Comparison of ENCODE assay signal across 1 cellular context in genomic region chr15:58049520-58050227, GRCh38.
TF ChIP-seq lines count a peak whose summit lies in the region.

No MANE protein-coding gene starts in this region.

TF ChIP-seq in GM23338, 12 proteins besides CTCF, POLR2A, EP300 and RAD21:
- TF ChIP-seq, protein P1, sequence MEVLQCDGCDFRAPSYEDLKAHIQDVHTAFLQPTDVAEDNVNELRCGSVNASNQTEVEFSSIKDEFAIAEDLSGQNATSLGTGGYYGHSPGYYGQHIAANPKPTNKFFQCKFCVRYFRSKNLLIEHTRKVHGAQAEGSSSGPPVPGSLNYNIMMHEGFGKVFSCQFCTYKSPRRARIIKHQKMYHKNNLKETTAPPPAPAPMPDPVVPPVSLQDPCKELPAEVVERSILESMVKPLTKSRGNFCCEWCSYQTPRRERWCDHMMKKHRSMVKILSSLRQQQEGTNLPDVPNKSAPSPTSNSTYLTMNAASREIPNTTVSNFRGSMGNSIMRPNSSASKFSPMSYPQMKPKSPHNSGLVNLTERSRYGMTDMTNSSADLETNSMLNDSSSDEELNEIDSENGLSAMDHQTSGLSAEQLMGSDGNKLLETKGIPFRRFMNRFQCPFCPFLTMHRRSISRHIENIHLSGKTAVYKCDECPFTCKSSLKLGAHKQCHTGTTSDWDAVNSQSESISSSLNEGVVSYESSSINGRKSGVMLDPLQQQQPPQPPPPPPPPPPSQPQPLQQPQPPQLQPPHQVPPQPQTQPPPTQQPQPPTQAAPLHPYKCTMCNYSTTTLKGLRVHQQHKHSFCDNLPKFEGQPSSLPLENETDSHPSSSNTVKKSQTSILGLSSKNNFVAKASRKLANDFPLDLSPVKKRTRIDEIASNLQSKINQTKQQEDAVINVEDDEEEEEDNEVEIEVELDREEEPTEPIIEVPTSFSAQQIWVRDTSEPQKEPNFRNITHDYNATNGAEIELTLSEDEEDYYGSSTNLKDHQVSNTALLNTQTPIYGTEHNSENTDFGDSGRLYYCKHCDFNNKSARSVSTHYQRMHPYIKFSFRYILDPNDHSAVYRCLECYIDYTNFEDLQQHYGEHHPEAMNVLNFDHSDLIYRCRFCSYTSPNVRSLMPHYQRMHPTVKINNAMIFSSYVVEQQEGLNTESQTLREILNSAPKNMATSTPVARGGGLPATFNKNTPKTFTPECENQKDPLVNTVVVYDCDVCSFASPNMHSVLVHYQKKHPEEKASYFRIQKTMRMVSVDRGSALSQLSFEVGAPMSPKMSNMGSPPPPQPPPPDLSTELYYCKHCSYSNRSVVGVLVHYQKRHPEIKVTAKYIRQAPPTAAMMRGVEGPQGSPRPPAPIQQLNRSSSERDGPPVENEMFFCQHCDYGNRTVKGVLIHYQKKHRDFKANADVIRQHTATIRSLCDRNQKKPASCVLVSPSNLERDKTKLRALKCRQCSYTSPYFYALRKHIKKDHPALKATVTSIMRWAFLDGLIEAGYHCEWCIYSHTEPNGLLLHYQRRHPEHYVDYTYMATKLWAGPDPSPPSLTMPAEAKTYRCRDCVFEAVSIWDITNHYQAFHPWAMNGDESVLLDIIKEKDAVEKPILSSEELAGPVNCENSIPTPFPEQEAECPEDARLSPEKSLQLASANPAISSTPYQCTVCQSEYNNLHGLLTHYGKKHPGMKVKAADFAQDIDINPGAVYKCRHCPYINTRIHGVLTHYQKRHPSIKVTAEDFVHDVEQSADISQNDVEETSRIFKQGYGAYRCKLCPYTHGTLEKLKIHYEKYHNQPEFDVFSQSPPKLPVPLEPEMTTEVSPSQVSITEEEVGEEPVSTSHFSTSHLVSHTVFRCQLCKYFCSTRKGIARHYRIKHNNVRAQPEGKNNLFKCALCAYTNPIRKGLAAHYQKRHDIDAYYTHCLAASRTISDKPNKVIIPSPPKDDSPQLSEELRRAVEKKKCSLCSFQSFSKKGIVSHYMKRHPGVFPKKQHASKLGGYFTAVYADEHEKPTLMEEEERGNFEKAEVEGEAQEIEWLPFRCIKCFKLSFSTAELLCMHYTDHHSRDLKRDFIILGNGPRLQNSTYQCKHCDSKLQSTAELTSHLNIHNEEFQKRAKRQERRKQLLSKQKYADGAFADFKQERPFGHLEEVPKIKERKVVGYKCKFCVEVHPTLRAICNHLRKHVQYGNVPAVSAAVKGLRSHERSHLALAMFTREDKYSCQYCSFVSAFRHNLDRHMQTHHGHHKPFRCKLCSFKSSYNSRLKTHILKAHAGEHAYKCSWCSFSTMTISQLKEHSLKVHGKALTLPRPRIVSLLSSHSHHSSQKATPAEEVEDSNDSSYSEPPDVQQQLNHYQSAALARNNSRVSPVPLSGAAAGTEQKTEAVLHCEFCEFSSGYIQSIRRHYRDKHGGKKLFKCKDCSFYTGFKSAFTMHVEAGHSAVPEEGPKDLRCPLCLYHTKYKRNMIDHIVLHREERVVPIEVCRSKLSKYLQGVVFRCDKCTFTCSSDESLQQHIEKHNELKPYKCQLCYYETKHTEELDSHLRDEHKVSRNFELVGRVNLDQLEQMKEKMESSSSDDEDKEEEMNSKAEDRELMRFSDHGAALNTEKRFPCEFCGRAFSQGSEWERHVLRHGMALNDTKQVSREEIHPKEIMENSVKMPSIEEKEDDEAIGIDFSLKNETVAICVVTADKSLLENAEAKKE (CRISPR knock-in tag; IDR thresholded peaks at IDR 0.05), result no peak
- no peak for TF ChIP-seq EZH2phosphoT487 (IDR thresholded peaks at IDR 0.05; ENCODE audit: unreplicated experiment)
- no peak for TF ChIP-seq CREB1 (CRISPR knock-in tag; IDR thresholded peaks at IDR 0.05; ENCODE audit: low read depth)
- no peak for TF ChIP-seq EZH2 (IDR thresholded peaks at IDR 0.05; ENCODE audit: low read depth, unreplicated experiment)
- TF ChIP-seq ZNF331 (CRISPR knock-in tag; IDR thresholded peaks at IDR 0.05; ENCODE audit: low read depth), result no peak
- TF ChIP-seq, protein P2, sequence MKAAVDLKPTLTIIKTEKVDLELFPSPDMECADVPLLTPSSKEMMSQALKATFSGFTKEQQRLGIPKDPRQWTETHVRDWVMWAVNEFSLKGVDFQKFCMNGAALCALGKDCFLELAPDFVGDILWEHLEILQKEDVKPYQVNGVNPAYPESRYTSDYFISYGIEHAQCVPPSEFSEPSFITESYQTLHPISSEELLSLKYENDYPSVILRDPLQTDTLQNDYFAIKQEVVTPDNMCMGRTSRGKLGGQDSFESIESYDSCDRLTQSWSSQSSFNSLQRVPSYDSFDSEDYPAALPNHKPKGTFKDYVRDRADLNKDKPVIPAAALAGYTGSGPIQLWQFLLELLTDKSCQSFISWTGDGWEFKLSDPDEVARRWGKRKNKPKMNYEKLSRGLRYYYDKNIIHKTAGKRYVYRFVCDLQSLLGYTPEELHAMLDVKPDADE (IDR thresholded peaks at IDR 0.05), result no peak
- no peak for TF ChIP-seq JUNB (IDR thresholded peaks at IDR 0.05; ENCODE audit: unreplicated experiment)
TF ChIP-seq in GM23338: peak in this region for 0.
